1 cellular context compared by ENCODE assay signal in genomic region chr10:71354771-71355170, GRCh38.
TF ChIP-seq lines count a peak whose summit lies in the region.

No MANE protein-coding gene starts in this region.

TF ChIP-seq in H1, 55 proteins besides CTCF, POLR2A, EP300 and RAD21 (continued from another document):
- TF ChIP-seq MAX (IDR thresholded peaks at IDR 0.05) (no peak), MAFK (IDR thresholded peaks at IDR 0.05; ENCODE audit: low read depth, low read length) (no peak)
